8 cellular contexts compared by ENCODE assay signal in genomic region chr12:2813573-2814185, GRCh38. TPM values are rescaled to one million over a fixed set of nuclear protein-coding genes. Genes with fewer than 3 reads are reported as not detected.
DNase-seq lines count a peak whose midpoint lies in the region; ATAC-seq and TF ChIP-seq lines count a peak whose summit lies in the region.

No MANE protein-coding gene starts in this region.

- H3K4me1 ChIP-seq in GM23248 (ENCODE audit: insufficient read depth) (peaks cover 8% of the 10 kb centered on the region), colonic mucosa (peaks cover 14% of the 10 kb centered on the region)

- H3K27ac ChIP-seq in GM23248 (peak overlapping the region; percentile 94), colonic mucosa (peak overlapping the region; percentile 92)

- H3K4me3 ChIP-seq in GM23248, result peak overlapping the region; percentile 92
- peak overlapping the region; percentile 64 for H3K4me3 ChIP-seq in colonic mucosa

- H3K27me3 ChIP-seq in GM23248 (replicated peaks; ENCODE audit: insufficient read depth), result no peaks in the 10 kb centered on the region
- H3K27me3 ChIP-seq in colonic mucosa, result no peaks in the 10 kb centered on the region

- peak; percentile 47 for ATAC-seq in left lobe of liver
- no peak for ATAC-seq in GM18511 (IDR thresholded peaks at IDR 0.05; ENCODE audit: unreplicated experiment)

- H3K36me3 ChIP-seq in GM23248 (ENCODE audit: low read depth) (no peaks in the 10 kb centered on the region; the same call in 1 of the 2 replicates), colonic mucosa (no peaks in the 10 kb centered on the region)

- peaks cover 7% of the 10 kb centered on the region for H3F3A ChIP-seq in GM23248 (ENCODE audit: insufficient read depth)

- H3K79me2 ChIP-seq in GM23248 (ENCODE audit: insufficient read depth), result peaks cover 42% of the 10 kb centered on the region

- peak overlapping the region; percentile 87 for H2AFZ ChIP-seq in GM23248

- H3K9ac ChIP-seq in GM23248 (peak overlapping the region; percentile 97), colonic mucosa (ENCODE audit: low read depth in 2 of 2, low read length in 2 of 2) (peak overlapping the region; percentile 86 to 97)

- intact Hi-C loops in colonic mucosa (cut with DNase I), result no loop called here

- peak overlapping the region; percentile 96 for H3K4me2 ChIP-seq in GM23248 (ENCODE audit: unreplicated experiment)

- no peaks in the 10 kb centered on the region for H3K9me2 ChIP-seq in GM23248 (ENCODE audit: insufficient read depth)

- DNase-seq in DMS53 treated with DMSO at 0.1 percent for 48 hours (lab: John Stamatoyannopoulos, UW; ENCODE audit: unreplicated experiment) (peak; percentile 77), GM23248 (peak; percentile 91), NCI-H146 treated with DMSO at 0.1 percent for 48 hours (lab: John Stamatoyannopoulos, UW; ENCODE audit: unreplicated experiment) (peak; percentile 62), T1000 (lab: John Stamatoyannopoulos, UW) (peak; percentile 28), colonic mucosa (peak; percentile 70), left lobe of liver (ENCODE audit: low spot score) (no peak)
- DNase-seq in stimulated activated CD4-positive, alpha-beta T cell treated with anti-CD3 and anti-CD28 coated beads, TNF-alpha, amount 100 ng/mL, for 4 hours (ENCODE audit: low read depth in 3 of 3), result peak in 2 of 3 experiments; percentile 19 to 22

- peak; percentile 62 for TF ChIP-seq CTCF in colonic mucosa (IDR thresholded peaks at IDR 0.05)

- no peaks in the 10 kb centered on the region for H4K20me1 ChIP-seq in GM23248 (ENCODE audit: insufficient read depth)

- H3K9me3 ChIP-seq in GM23248 (ENCODE audit: low read depth) (no peaks in the 10 kb centered on the region), colonic mucosa (no peaks in the 10 kb centered on the region)

- in situ Hi-C loops in GM23248 (cut with MboI), result no loop called here

- WGBS in GM23248 (ENCODE audit: low coverage in 1 of 2, low lambda C conversion rate in 2 of 2, missing lambda C conversion rate in 2 of 2), 2 experiments, result 16 to 18% methylated on average over 6 of the region's 6 CpGs

RNA-seq across cellular contexts. Expression of gene ITFG2, which starts 1.2 kb away (rescaled TPM):
- total RNA-seq in GM23248 (2014; rRNA removed; shearing (Covaris generic)), result 14.4 and 15.7 TPM in 2 replicates
- 19.1 and 21.9 TPM in 2 replicates for polyA plus RNA-seq in GM23248 (2016; fragmentation: Nextera tagmentation; extraction: Ambion mirVana)
- total RNA-seq in colonic mucosa, result 10 to 100 TPM; 19.4 to 34.8 TPM
- total RNA-seq in left lobe of liver, result 14.6 TPM

RNA-seq across cellular contexts. Expression of gene FKBP4, which starts 18.9 kb away (rescaled TPM):
- total RNA-seq in GM23248 (2014; rRNA removed; shearing (Covaris generic)), result 24.0 and 27.6 TPM in 2 replicates
- 27.4 and 29.2 TPM in 2 replicates for polyA plus RNA-seq in GM23248 (2016; fragmentation: Nextera tagmentation; extraction: Ambion mirVana)
- total RNA-seq in colonic mucosa (100 to 1,000 TPM in 1 of 2 donors, 10 to 100 TPM in 1; 63.1 to 274 TPM), left lobe of liver (50.4 TPM)

RNA-seq across cellular contexts. Expression of gene NRIP2, which starts 21.2 kb away (rescaled TPM):
- total RNA-seq in GM23248 (2014; rRNA removed; shearing (Covaris generic)), result not detected in 2 replicates
- polyA plus RNA-seq in GM23248 (2016; fragmentation: Nextera tagmentation; extraction: Ambion mirVana), result 0.24 and 0.46 TPM in 2 replicates
- under 1 TPM; 0.49 to 0.77 TPM for total RNA-seq in colonic mucosa
- total RNA-seq in left lobe of liver, result 0.15 TPM

RNA-seq across cellular contexts. Expression of gene TEX52, which starts 43.2 kb away (rescaled TPM):
- not detected in 2 replicates for total RNA-seq in GM23248 (2014; rRNA removed; shearing (Covaris generic))
- not detected in 2 replicates for polyA plus RNA-seq in GM23248 (2016; fragmentation: Nextera tagmentation; extraction: Ambion mirVana)
- total RNA-seq in colonic mucosa (not detected), left lobe of liver (not detected)
